ENCODE assay signal across 25 cellular contexts in genomic region chr15:41517895-41518449, GRCh38. TPM values are rescaled to one million over a fixed set of nuclear protein-coding genes. Genes with fewer than 3 reads are reported as not detected.
DNase-seq lines count a peak whose midpoint lies in the region; ATAC-seq, FAIRE-seq and TF ChIP-seq lines count a peak whose summit lies in the region.
"Had no signal": no experiment of that assay in that cellular context is flagged by ENCODE, and none has a peak within 500 bp of the region (broad histone marks: within the 10 kb centered on the region; RNA-seq: fewer than 3 reads in every experiment).

No MANE protein-coding gene starts in this region.

- TF ChIP-seq CTCF in OCI-LY1 (IDR thresholded peaks at IDR 0.05; ENCODE audit: low read length) (no peak), osteoblast (IDR thresholded peaks at IDR 0.05; ENCODE audit: extremely low read depth, low read depth, low read length) (no peak)

- no peaks in the 10 kb centered on the region for H3K9me3 Mint-ChIP-seq in activated T-helper 17 cell treated with anti-CD3 and anti-CD28 coated beads, Interleukin-2, amount 50 U/mL, for 72 hours
- H3K9me3 Mint-ChIP-seq: CD4-positive, alpha-beta T cell; GM23338; H9 had no signal

- H3K27me3 Mint-ChIP-seq in activated T-helper 17 cell treated with anti-CD3 and anti-CD28 coated beads, Interleukin-2, amount 50 U/mL, for 72 hours: no peaks in the 10 kb centered on the region

- H3K27ac Mint-ChIP-seq in activated T-helper 17 cell treated with anti-CD3 and anti-CD28 coated beads, Interleukin-2, amount 50 U/mL, for 72 hours: no peak overlapping the region
- H3K27ac Mint-ChIP-seq: CD14-positive monocyte; CD4-positive, alpha-beta T cell; GM23338; H9 had no signal

- peaks cover 35% of the 10 kb centered on the region for H3K36me3 Mint-ChIP-seq in activated T-helper 17 cell treated with anti-CD3 and anti-CD28 coated beads, Interleukin-2, amount 50 U/mL, for 72 hours (ENCODE audit: low read depth)

- H2AFZ ChIP-seq in OCI-LY1 (ENCODE audit: low read length) (no peak overlapping the region), osteoblast (ENCODE audit: low read length) (no peak overlapping the region)
- H2AFZ ChIP-seq: GM23338 had no signal

- H3K4me2 ChIP-seq in OCI-LY1 (ENCODE audit: low read length): peak overlapping the region; percentile 14; the same call in 1 of the 2 replicates
- no peak overlapping the region for H3K4me2 ChIP-seq in osteoblast (ENCODE audit: insufficient read depth, low read length)
- H3K4me2 ChIP-seq: A549, GM23338 had no signal

- H3K9ac ChIP-seq in OCI-LY1 (ENCODE audit: low read length): no peak overlapping the region
- H3K9ac ChIP-seq: BLaER1 treated with 17β-estradiol and CSF1 and Interleukin-3, amounts not matched to agents 10 nM and 100 nM had no signal

- H3K36me3 ChIP-seq in OCI-LY1 (ENCODE audit: insufficient read depth, low read length) (no peaks in the 10 kb centered on the region; the same call in 1 of the 2 replicates), osteoblast (ENCODE audit: insufficient read depth, low read length) (peaks cover 12% of the 10 kb centered on the region)

- no peaks in the 10 kb centered on the region for H3F3A ChIP-seq in OCI-LY1 (ENCODE audit: insufficient read depth, low read length)

- no peaks in the 10 kb centered on the region for H3K27me3 ChIP-seq in OCI-LY1 (ENCODE audit: insufficient read depth, low read length)
- H3K27me3 ChIP-seq in osteoblast (ENCODE audit: insufficient read depth, low read length): peaks cover 12% of the 10 kb centered on the region
- H3K27me3 ChIP-seq: BE2C had no signal

- H3K27ac ChIP-seq in OCI-LY1 (ENCODE audit: low read depth, low read length, poor library complexity, severe bottlenecking) (no peak overlapping the region), osteoblast (ENCODE audit: low read depth, low read length) (no peak overlapping the region)
- H3K27ac ChIP-seq: A549; BLaER1 treated with 17β-estradiol and CSF1 and Interleukin-3, amounts not matched to agents 10 nM and 100 nM had no signal

- no peaks in the 10 kb centered on the region for H3K9me2 ChIP-seq in OCI-LY1 (ENCODE audit: low read depth, low read length)

- no peaks in the 10 kb centered on the region for H3K79me2 ChIP-seq in OCI-LY1 (ENCODE audit: insufficient read depth, low read length)
- no peaks in the 10 kb centered on the region for H3K79me2 ChIP-seq in osteoblast (ENCODE audit: insufficient read depth, low read length)

- H3K4me3 Mint-ChIP-seq in activated T-helper 17 cell treated with anti-CD3 and anti-CD28 coated beads, Interleukin-2, amount 50 U/mL, for 72 hours: no peak overlapping the region
- H3K4me3 Mint-ChIP-seq: CD4-positive, alpha-beta T cell; GM23338; H9 had no signal

- DNase-seq in NCI-H2171 treated with DMSO at 0.1 percent for 48 hours (lab: John Stamatoyannopoulos, UW): peak; percentile 37
- no peak for DNase-seq in NCI-H2171 (lab: John Stamatoyannopoulos, UW)
- peak; percentile 13 for DNase-seq in osteoblast (ENCODE audit: insufficient read length, low spot score, missing footprints)
- DNase-seq in KG1 (lab: John Stamatoyannopoulos, UW): no peak
- DNase-seq in GM19239 (ENCODE audit: insufficient read length, low spot score): no peak
- DNase-seq: 8988T; ACHN; AML-193; BE2C; Caco-2; CD4-positive, alpha-beta T cell; DMS53; DMS79 treated with DMSO at 0.1 percent for 48 hours; GF-D8; H9 had no signal

- peaks cover 8% of the 10 kb centered on the region for H3K4me1 Mint-ChIP-seq in activated T-helper 17 cell treated with anti-CD3 and anti-CD28 coated beads, Interleukin-2, amount 50 U/mL, for 72 hours

- H3K4me3 ChIP-seq in OCI-LY1 (ENCODE audit: low read depth, low read length, poor library complexity, severe bottlenecking) (no peak overlapping the region), osteoblast (ENCODE audit: insufficient read depth, low read length) (no peak overlapping the region)
- H3K4me3 ChIP-seq: A549; BLaER1 treated with 17β-estradiol and CSF1 and Interleukin-3, amounts not matched to agents 10 nM and 100 nM; GM23338 had no signal

- H4K20me1 ChIP-seq in OCI-LY1 (ENCODE audit: insufficient read depth, low read length): no peaks in the 10 kb centered on the region
- no peaks in the 10 kb centered on the region for H4K20me1 ChIP-seq in osteoblast (ENCODE audit: insufficient read depth, low read length)

- no peaks in the 10 kb centered on the region for H3K9me3 ChIP-seq in OCI-LY1 (ENCODE audit: low read length)
- H3K9me3 ChIP-seq in osteoblast (ENCODE audit: low read depth, low read length): no peaks in the 10 kb centered on the region
- H3K9me3 ChIP-seq: A549; BE2C; BLaER1 treated with 17β-estradiol and CSF1 and Interleukin-3, amounts not matched to agents 10 nM and 100 nM; Caco-2 had no signal

- H3K4me1 ChIP-seq in OCI-LY1 (ENCODE audit: insufficient read depth, low read length, severe bottlenecking) (peaks cover 22% of the 10 kb centered on the region), osteoblast (ENCODE audit: insufficient read depth, low read length) (peaks cover 5% of the 10 kb centered on the region)
- H3K4me1 ChIP-seq: A549, BE2C, Caco-2 had no signal

- FAIRE-seq in GM19239 (lab: Jason Lieb, UNC): no peak
- FAIRE-seq: A549, GM12891 had no signal

- ATAC-seq in activated T-helper 17 cell treated with anti-CD3 and anti-CD28 coated beads, Interleukin-2, amount 50 U/mL, for 72 hours (replicated peaks): peak; percentile 18
- no peak for ATAC-seq in GM18498 (IDR thresholded peaks at IDR 0.05; ENCODE audit: unreplicated experiment)
- ATAC-seq: A549, GM23338, HCT116 had no signal

RNA-seq across cellular contexts. Expression of gene LTK, which starts 4.3 kb away (rescaled TPM):
- total RNA-seq in activated T-helper 17 cell treated with anti-CD3 and anti-CD28 coated beads, Interleukin-2, amount 50 U/mL, for 72 hours: 1 to 10 TPM; 1.9 to 2.8 TPM
- not detected in 2 replicates for total RNA-seq in osteoblast
- total RNA-seq: G401 had no signal

RNA-seq across cellular contexts. Expression of gene ITPKA, which starts 24.3 kb away (rescaled TPM):
- 1 to 10 TPM; 3.5 to 5.5 TPM for total RNA-seq in activated T-helper 17 cell treated with anti-CD3 and anti-CD28 coated beads, Interleukin-2, amount 50 U/mL, for 72 hours
- total RNA-seq in osteoblast: 0.29 and 0.36 TPM in 2 replicates
- total RNA-seq: CD4-positive, alpha-beta T cell had no signal

RNA-seq across cellular contexts. Expression of gene RPAP1, which starts 26.1 kb away (rescaled TPM):
- total RNA-seq in activated T-helper 17 cell treated with anti-CD3 and anti-CD28 coated beads, Interleukin-2, amount 50 U/mL, for 72 hours: 10 to 100 TPM; 51.2 to 70.0 TPM
- total RNA-seq in osteoblast: 11.9 and 13.8 TPM in 2 replicates

RNA-seq across cellular contexts. Expression of gene TYRO3, which starts 41.0 kb away (rescaled TPM):
- total RNA-seq in activated T-helper 17 cell treated with anti-CD3 and anti-CD28 coated beads, Interleukin-2, amount 50 U/mL, for 72 hours: 1 to 10 TPM; 1.7 to 2.7 TPM
- total RNA-seq in osteoblast: 6.2 and 6.8 TPM in 2 replicates

Comparison
In these comparisons a context has a peak if more than half of its experiments do, and no peak if none do; other contexts are left out.
1. DNase-seq: peak in NCI-H2171 treated with DMSO at 0.1 percent for 48 hours (single experiment) and osteoblast (single experiment); none in NCI-H2171 (single experiment), KG1 (single experiment) and GM19239 (single experiment).